In the genomic region with DNA sequence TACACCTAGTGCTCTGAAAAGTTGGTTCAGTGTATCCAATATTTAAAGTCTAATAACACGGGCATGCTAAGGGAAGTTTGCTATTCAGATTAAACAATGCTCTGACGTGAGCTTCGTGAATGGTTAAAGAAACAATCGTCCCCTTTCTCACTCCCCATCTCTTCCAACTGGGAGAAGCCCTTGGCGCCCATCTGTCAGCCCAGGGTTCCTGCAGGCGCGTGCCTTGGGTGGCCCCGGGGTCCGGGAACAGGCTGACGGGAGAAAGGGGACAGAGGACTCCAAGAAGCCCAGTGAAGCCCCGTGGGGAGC, we compare ENCODE assay signal across 7 cellular contexts. TPM values are rescaled to one million over a fixed set of nuclear protein-coding genes. Genes with fewer than 3 reads are reported as not detected.
DNase-seq lines count a peak whose midpoint lies in the region; ATAC-seq and TF ChIP-seq lines count a peak whose summit lies in the region.

No MANE protein-coding gene starts in this region.

- no peak for TF ChIP-seq POLR2A in gastroesophageal sphincter (IDR thresholded peaks at IDR 0.05)

- no peak for TF ChIP-seq CTCF in HFFc6 (IDR thresholded peaks at IDR 0.05)
- TF ChIP-seq CTCF in gastroesophageal sphincter (IDR thresholded peaks at IDR 0.05): no peak

- H3K27me3 Mint-ChIP-seq in HFFc6 (ENCODE audit: insufficient read depth) (no peaks in the 10 kb centered on the region; the same call in 1 of the 2 replicates), T-helper 17 cell (no peaks in the 10 kb centered on the region)

- DNase-seq in HFFc6 (no peak), T-helper 17 cell (no peak), NCI-H146 (lab: John Stamatoyannopoulos, UW) (no peak), OCI-M2 (lab: John Stamatoyannopoulos, UW; ENCODE audit: unreplicated experiment) (no peak)

- ATAC-seq in T-helper 17 cell: no peak
- ATAC-seq in gastroesophageal sphincter: no peak
- no peak for ATAC-seq in HG02870 (IDR thresholded peaks at IDR 0.05; ENCODE audit: unreplicated experiment)

- H3K36me3 Mint-ChIP-seq in HFFc6 (ENCODE audit: low read depth) (peaks cover 16% of the 10 kb centered on the region), T-helper 17 cell (ENCODE audit: low read depth) (peaks cover 6% of the 10 kb centered on the region)

- peak overlapping the region; percentile 91 for H3K4me3 Mint-ChIP-seq in HFFc6
- H3K4me3 Mint-ChIP-seq in T-helper 17 cell: peak overlapping the region; percentile 95

- H3K27ac Mint-ChIP-seq in HFFc6 (peak overlapping the region; percentile 71), T-helper 17 cell (peak overlapping the region; percentile 100)

- H3K4me1 Mint-ChIP-seq in HFFc6 (ENCODE audit: low read depth) (peaks cover 33% of the 10 kb centered on the region), T-helper 17 cell (peaks cover 49% of the 10 kb centered on the region)

- peak overlapping the region; percentile 83 to 94 for H3K4me3 ChIP-seq in gastroesophageal sphincter
- H3K4me3 ChIP-seq in skin epidermis: peak overlapping the region; percentile 63 to 94 (median 76)

- no peaks in the 10 kb centered on the region for H3K27me3 ChIP-seq in gastroesophageal sphincter

- H3K9me3 Mint-ChIP-seq in HFFc6: no peaks in the 10 kb centered on the region

- H3K9me3 ChIP-seq in T-helper 17 cell (ENCODE audit: control insufficient read depth, low read length, poor library complexity, severe bottlenecking): no peaks in the 10 kb centered on the region
- H3K9me3 ChIP-seq in gastroesophageal sphincter: no peaks in the 10 kb centered on the region

- 0% methylated on average over 1 of the region's 11 CpGs; no CpG with 5 or more reads in 1 of the 2 donors for WGBS in gastroesophageal sphincter (ENCODE audit: low coverage in 1 of 2), 2 donors

- no peak for TF ChIP-seq EP300 in gastroesophageal sphincter (IDR thresholded peaks at IDR 0.05)

- peaks cover 0 to 12% of the 10 kb centered on the region in 2 donors for H3K36me3 ChIP-seq in gastroesophageal sphincter

- peaks cover 0 to 39% (median 10%) of the 10 kb centered on the region in 3 donors for H3K4me1 ChIP-seq in gastroesophageal sphincter

- peak overlapping the region; percentile 85 to 94 (median 89) for H3K27ac ChIP-seq in gastroesophageal sphincter
- peak overlapping the region; percentile 44 to 96 (median 85) for H3K27ac ChIP-seq in skin epidermis

RNA-seq across cellular contexts. Expression of gene SEC22C, which starts 0.4 kb away (rescaled TPM):
- 10 to 100 TPM; 40.7 to 51.2 (median 48.6) TPM for total RNA-seq in HFFc6 (2021; fragmentation: NEBNext Ultra II Directional; extraction: Animal tissue kit (Norgen Biotek cat#: 25700))
- total RNA-seq in T-helper 17 cell (10 to 100 TPM; 83.2 to 84.5 TPM), gastroesophageal sphincter (10 to 100 TPM; 56.0 to 84.4 (median 72.1) TPM)

RNA-seq across cellular contexts. Expression of gene SS18L2, which starts 9.3 kb away (rescaled TPM):
- 10 to 100 TPM; 18.9 to 23.2 (median 20.9) TPM for total RNA-seq in HFFc6 (2021; fragmentation: NEBNext Ultra II Directional; extraction: Animal tissue kit (Norgen Biotek cat#: 25700))
- total RNA-seq in T-helper 17 cell (10 to 100 TPM; 42.7 to 49.1 TPM), gastroesophageal sphincter (10 to 100 TPM in 2 of 4 donors, 1 to 10 TPM in 2; 8.4 to 32.2 (median 12.8) TPM)

RNA-seq across cellular contexts. Expression of gene NKTR, which starts 19.1 kb away (rescaled TPM):
- total RNA-seq in HFFc6 (2021; fragmentation: NEBNext Ultra II Directional; extraction: Animal tissue kit (Norgen Biotek cat#: 25700)): 10 to 100 TPM; 27.8 to 32.7 (median 30.9) TPM
- total RNA-seq in T-helper 17 cell (100 to 1,000 TPM; 240 to 241 TPM), gastroesophageal sphincter (100 to 1,000 TPM in 1 of 4 donors, 10 to 100 TPM in 3; 17.9 to 134 (median 56.3) TPM)
